23 cellular contexts compared by ENCODE assay signal in the genomic region with DNA sequence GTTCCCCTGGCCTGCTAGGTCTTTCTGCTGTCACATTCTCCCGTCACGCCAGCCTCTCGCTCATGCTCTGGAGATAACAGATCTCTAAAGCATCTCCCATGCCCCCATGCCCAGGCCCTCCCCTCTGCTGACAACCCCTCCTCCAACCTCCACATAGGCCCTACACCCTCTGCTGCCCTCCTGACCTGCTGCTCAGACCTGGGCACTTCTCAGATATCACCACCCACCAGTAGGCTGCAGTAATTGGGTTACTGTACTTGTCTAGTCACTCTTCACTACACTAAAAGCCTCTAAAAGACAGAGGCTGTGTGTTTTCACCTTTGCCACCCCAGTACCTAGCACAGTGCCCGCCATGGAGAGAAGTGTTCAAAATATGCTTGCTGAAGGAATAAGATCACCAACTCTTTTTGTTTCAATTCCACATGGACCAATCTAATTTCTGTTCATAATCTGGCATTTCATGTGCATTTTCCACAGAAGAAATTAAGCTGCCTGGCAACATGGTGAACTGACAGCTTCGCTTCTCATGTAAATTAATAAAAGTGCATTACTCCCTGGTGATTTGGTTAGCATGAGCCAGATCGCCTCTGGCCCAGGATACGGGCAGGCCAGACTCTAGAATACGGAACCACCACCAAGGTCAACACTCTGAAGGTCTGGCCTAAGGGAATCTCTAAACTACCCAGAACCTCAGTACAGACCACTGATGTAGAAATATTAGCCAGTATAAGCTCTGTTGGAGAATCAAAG. TPM values are rescaled to one million over a fixed set of nuclear protein-coding genes. Genes with fewer than 3 reads are reported as not detected.
DNase-seq lines count a peak whose midpoint lies in the region; ATAC-seq and TF ChIP-seq lines count a peak whose summit lies in the region.
"Had no signal": no experiment of that assay in that cellular context is flagged by ENCODE, and none has a peak within 500 bp of the region (broad histone marks: within the 10 kb centered on the region; RNA-seq: fewer than 3 reads in every experiment).

No MANE protein-coding gene starts in this region.

- no peak for TF ChIP-seq CTCF in CD8-positive, alpha-beta T cell (IDR thresholded peaks at IDR 0.05)

- H3K27me3 Mint-ChIP-seq in activated CD4-positive, alpha-beta T cell treated with anti-CD3 and anti-CD28 coated beads, Interleukin-2, amount 10 ng/mL, durations not matched to agents 24 days and 14 days = no peaks in the 10 kb centered on the region
- H3K27me3 Mint-ChIP-seq in activated CD4-positive, alpha-beta T cell treated with anti-CD3 and anti-CD28 coated beads for 36 hours = no peaks in the 10 kb centered on the region
- H3K27me3 Mint-ChIP-seq in CD8-positive, alpha-beta T cell (ENCODE audit: low read depth) = no peaks in the 10 kb centered on the region
- H3K27me3 Mint-ChIP-seq in activated T-helper 17 cell treated with anti-CD3 and anti-CD28 coated beads, Interleukin-2, amount 50 U/mL, for 72 hours = no peaks in the 10 kb centered on the region
- no peaks in the 10 kb centered on the region for H3K27me3 Mint-ChIP-seq in naive thymus-derived CD8-positive, alpha-beta T cell
- H3K27me3 Mint-ChIP-seq: T-helper 17 cell had no signal

- no peaks in the 10 kb centered on the region for H3K9me3 Mint-ChIP-seq in activated CD4-positive, alpha-beta T cell treated with anti-CD3 and anti-CD28 coated beads, Interleukin-2, amount 10 ng/mL, durations not matched to agents 24 days and 14 days
- no peaks in the 10 kb centered on the region for H3K9me3 Mint-ChIP-seq in activated CD4-positive, alpha-beta T cell treated with anti-CD3 and anti-CD28 coated beads for 36 hours (ENCODE audit: low read depth)
- H3K9me3 Mint-ChIP-seq in CD8-positive, alpha-beta T cell = no peaks in the 10 kb centered on the region
- H3K9me3 Mint-ChIP-seq in activated T-helper 17 cell treated with anti-CD3 and anti-CD28 coated beads, Interleukin-2, amount 50 U/mL, for 72 hours = no peaks in the 10 kb centered on the region
- H3K9me3 Mint-ChIP-seq in naive thymus-derived CD8-positive, alpha-beta T cell = no peaks in the 10 kb centered on the region

- H3K4me1 Mint-ChIP-seq in activated CD4-positive, alpha-beta T cell treated with anti-CD3 and anti-CD28 coated beads, Interleukin-2, amount 10 ng/mL, durations not matched to agents 24 days and 14 days = peaks cover 9% of the 10 kb centered on the region
- H3K4me1 Mint-ChIP-seq in activated CD4-positive, alpha-beta T cell treated with anti-CD3 and anti-CD28 coated beads for 36 hours = no peaks in the 10 kb centered on the region
- peaks cover 9% of the 10 kb centered on the region for H3K4me1 Mint-ChIP-seq in CD8-positive, alpha-beta T cell (ENCODE audit: low read depth)
- no peaks in the 10 kb centered on the region for H3K4me1 Mint-ChIP-seq in activated T-helper 17 cell treated with anti-CD3 and anti-CD28 coated beads, Interleukin-2, amount 50 U/mL, for 72 hours
- peaks cover 0 to 31% (median 13%) of the 10 kb centered on the region in 4 donors for H3K4me1 Mint-ChIP-seq in naive thymus-derived CD8-positive, alpha-beta T cell

- no peak overlapping the region for H3K27ac ChIP-seq in CD8-positive, alpha-beta T cell (ENCODE audit: low read depth, low read length)
- H3K27ac ChIP-seq: esophagus muscularis mucosa, hepatocyte, prostate gland had no signal

- peak overlapping the region; percentile 34 for H3K27ac Mint-ChIP-seq in activated CD4-positive, alpha-beta T cell treated with anti-CD3 and anti-CD28 coated beads, Interleukin-2, amount 10 ng/mL, durations not matched to agents 24 days and 14 days
- H3K27ac Mint-ChIP-seq in activated CD4-positive, alpha-beta T cell treated with anti-CD3 and anti-CD28 coated beads for 36 hours = no peak overlapping the region
- H3K27ac Mint-ChIP-seq in CD8-positive, alpha-beta T cell = peak overlapping the region; percentile 30
- H3K27ac Mint-ChIP-seq in activated T-helper 17 cell treated with anti-CD3 and anti-CD28 coated beads, Interleukin-2, amount 50 U/mL, for 72 hours = peak overlapping the region; percentile 23
- H3K27ac Mint-ChIP-seq in naive thymus-derived CD8-positive, alpha-beta T cell = peak overlapping the region in 7 of 10 donors; percentile 4 to 79 (median 35)
- H3K27ac Mint-ChIP-seq: T-helper 17 cell had no signal

- H3K4me3 Mint-ChIP-seq in activated CD4-positive, alpha-beta T cell treated with anti-CD3 and anti-CD28 coated beads, Interleukin-2, amount 10 ng/mL, durations not matched to agents 24 days and 14 days = no peak overlapping the region
- H3K4me3 Mint-ChIP-seq in activated CD4-positive, alpha-beta T cell treated with anti-CD3 and anti-CD28 coated beads for 36 hours = no peak overlapping the region
- H3K4me3 Mint-ChIP-seq in CD8-positive, alpha-beta T cell = no peak overlapping the region
- H3K4me3 Mint-ChIP-seq in activated T-helper 17 cell treated with anti-CD3 and anti-CD28 coated beads, Interleukin-2, amount 50 U/mL, for 72 hours = no peak overlapping the region
- H3K4me3 Mint-ChIP-seq in naive thymus-derived CD8-positive, alpha-beta T cell = no peak overlapping the region
- H3K4me3 Mint-ChIP-seq: T-helper 17 cell had no signal

- H3K9me3 ChIP-seq in CD8-positive, alpha-beta T cell (ENCODE audit: low read length) = no peaks in the 10 kb centered on the region
- H3K9me3 ChIP-seq: esophagus muscularis mucosa, prostate gland had no signal

- intact Hi-C loops in activated CD4-positive, alpha-beta T cell treated with anti-CD3 and anti-CD28 coated beads, Interleukin-2, amount 10 ng/mL, durations not matched to agents 24 days and 14 days (cut with micrococcal nuclease) = no loop called here
- intact Hi-C loops in activated CD4-positive, alpha-beta T cell treated with anti-CD3 and anti-CD28 coated beads for 36 hours (cut with DNase I, micrococcal nuclease) = no loop called here
- intact Hi-C loops in CD8-positive, alpha-beta T cell (cut with DNase I, micrococcal nuclease) = no loop called here
- intact Hi-C loops in posterior cingulate gyrus (cut with DNase I) = no loop called here

- ATAC-seq in activated CD4-positive, alpha-beta T cell treated with anti-CD3 and anti-CD28 coated beads for 36 hours = no peak
- ATAC-seq in CD8-positive, alpha-beta T cell = no peak
- no peak for ATAC-seq in activated T-helper 17 cell treated with anti-CD3 and anti-CD28 coated beads, Interleukin-2, amount 50 U/mL, for 72 hours (replicated peaks)
- ATAC-seq in naive thymus-derived CD8-positive, alpha-beta T cell = no peak
- ATAC-seq in HG03457 (IDR thresholded peaks at IDR 0.05; ENCODE audit: unreplicated experiment) = no peak
- ATAC-seq: left lobe of liver, T-helper 17 cell had no signal

- H3K27me3 ChIP-seq in CD8-positive, alpha-beta T cell (ENCODE audit: insufficient read depth, low read length) = no peaks in the 10 kb centered on the region
- H3K27me3 ChIP-seq: esophagus muscularis mucosa, hepatocyte had no signal

- POLR2A ChIA-PET in activated CD4-positive, alpha-beta T cell treated with anti-CD3 and anti-CD28 coated beads for 36 hours (lab: Charles Lee) = interaction anchor here (0.6 kb wide), 1 partner anchor 244 kb away, joined by 4 read pairs; no protein-coding TSS in a partner anchor
- POLR2A ChIA-PET in CD8-positive, alpha-beta T cell (lab: Charles Lee) = interaction anchor here (1.3 kb wide), 1 partner anchor 61 kb away, joined by 4 read pairs; no protein-coding TSS in a partner anchor
- POLR2A ChIA-PET in naive thymus-derived CD8-positive, alpha-beta T cell (lab: Charles Lee) = interaction anchor here (1.0 kb wide), 1 partner anchor 38 kb away, joined by 3 read pairs; no protein-coding TSS in a partner anchor

- no peaks in the 10 kb centered on the region for H3K4me1 ChIP-seq in CD8-positive, alpha-beta T cell (ENCODE audit: insufficient read depth, low read length)
- H3K4me1 ChIP-seq: prostate gland had no signal

- peaks cover 69% of the 10 kb centered on the region for H3K36me3 Mint-ChIP-seq in activated CD4-positive, alpha-beta T cell treated with anti-CD3 and anti-CD28 coated beads, Interleukin-2, amount 10 ng/mL, durations not matched to agents 24 days and 14 days (ENCODE audit: low read depth)
- peaks cover 45% of the 10 kb centered on the region for H3K36me3 Mint-ChIP-seq in activated CD4-positive, alpha-beta T cell treated with anti-CD3 and anti-CD28 coated beads for 36 hours (ENCODE audit: low read depth)
- H3K36me3 Mint-ChIP-seq in CD8-positive, alpha-beta T cell = peaks cover 85% of the 10 kb centered on the region
- H3K36me3 Mint-ChIP-seq in activated T-helper 17 cell treated with anti-CD3 and anti-CD28 coated beads, Interleukin-2, amount 50 U/mL, for 72 hours (ENCODE audit: low read depth) = peaks cover 96% of the 10 kb centered on the region
- peaks cover 0 to 90% (median 20%) of the 10 kb centered on the region in 3 donors for H3K36me3 Mint-ChIP-seq in naive thymus-derived CD8-positive, alpha-beta T cell

- H3K36me3 ChIP-seq in CD8-positive, alpha-beta T cell (ENCODE audit: insufficient read depth, low read length) = peaks cover 53% of the 10 kb centered on the region

- CTCF ChIA-PET in activated CD4-positive, alpha-beta T cell treated with anti-CD3 and anti-CD28 coated beads for 36 hours (lab: Charles Lee) = interaction anchor here (0.6 kb wide), 1 partner anchor 554 kb away, joined by 4 read pairs; no protein-coding TSS in a partner anchor
- CTCF ChIA-PET in CD8-positive, alpha-beta T cell (lab: Charles Lee) = interaction anchor here (1.3 to 2.7 kb wide), 3 partner anchors 10 to 19 kb away, joined by 5 to 7 read pairs (median 5); no protein-coding TSS in a partner anchor

- H3K4me3 ChIP-seq in CD8-positive, alpha-beta T cell (ENCODE audit: low read depth, low read length) = no peak overlapping the region
- H3K4me3 ChIP-seq: esophagus muscularis mucosa, hepatocyte, prostate gland had no signal

- DNase-seq in activated CD4-positive, alpha-beta T cell treated with anti-CD3 and anti-CD28 coated beads, Interleukin-2, amount 10 ng/mL, durations not matched to agents 24 days and 14 days = peak; percentile 50
- DNase-seq in activated CD4-positive, alpha-beta T cell treated with anti-CD3 and anti-CD28 coated beads for 36 hours = no peak
- DNase-seq in CD8-positive, alpha-beta T cell = no peak
- no peak for DNase-seq in naive thymus-derived CD8-positive, alpha-beta T cell
- DNase-seq in posterior cingulate gyrus = no peak
- no peak for DNase-seq in NCI-H446 treated with DMSO at 0.1 percent for 48 hours (lab: John Stamatoyannopoulos, UW)
- DNase-seq: activated CD4-positive, alpha-beta T cell treated with anti-CD3 and anti-CD28 coated beads, Interleukin-2, amount 50 U/mL, for 1 hour; activated gamma-delta T cell treated with Interleukin-2 at 50 U/mL for 16 hours; effector memory CD4-positive, alpha-beta T cell; foreskin melanocyte; NCI-H1694; NCI-H2171; NCI-H524 treated with DMSO at 0.1 percent for 48 hours; NK-92 treated with Interleukin-12 subunit alpha and Interleukin-12 subunit beta, amount 100 ng/mL, for 24 hours; SIG-M5; stimulated activated CD4-positive, alpha-beta T cell treated with anti-CD3 and anti-CD28 coated beads, Interleukin-15, amount 100 ng/mL, for 24 hours; T-helper 17 cell had no signal

RNA-seq across cellular contexts. Expression of a gene that starts 20.7 kb away (rescaled TPM):
- 189 and 195 TPM in 2 replicates for total RNA-seq in activated CD4-positive, alpha-beta T cell treated with anti-CD3 and anti-CD28 coated beads, Interleukin-2, amount 10 ng/mL, durations not matched to agents 24 days and 14 days
- total RNA-seq in activated CD4-positive, alpha-beta T cell treated with anti-CD3 and anti-CD28 coated beads for 36 hours = 100 to 1,000 TPM; 136 to 194 TPM
- total RNA-seq in CD8-positive, alpha-beta T cell = 100 to 1,000 TPM; 105 TPM
- total RNA-seq in activated T-helper 17 cell treated with anti-CD3 and anti-CD28 coated beads, Interleukin-2, amount 50 U/mL, for 72 hours = 100 to 1,000 TPM; 123 to 184 TPM
- total RNA-seq in naive thymus-derived CD8-positive, alpha-beta T cell = 100 to 1,000 TPM; 151 to 167 TPM
- 100 to 1,000 TPM in 2 of 3 donors, 10 to 100 TPM in 1; 95.8 to 123 (median 111) TPM for polyA plus RNA-seq in naive thymus-derived CD8-positive, alpha-beta T cell
